In the genomic region with DNA sequence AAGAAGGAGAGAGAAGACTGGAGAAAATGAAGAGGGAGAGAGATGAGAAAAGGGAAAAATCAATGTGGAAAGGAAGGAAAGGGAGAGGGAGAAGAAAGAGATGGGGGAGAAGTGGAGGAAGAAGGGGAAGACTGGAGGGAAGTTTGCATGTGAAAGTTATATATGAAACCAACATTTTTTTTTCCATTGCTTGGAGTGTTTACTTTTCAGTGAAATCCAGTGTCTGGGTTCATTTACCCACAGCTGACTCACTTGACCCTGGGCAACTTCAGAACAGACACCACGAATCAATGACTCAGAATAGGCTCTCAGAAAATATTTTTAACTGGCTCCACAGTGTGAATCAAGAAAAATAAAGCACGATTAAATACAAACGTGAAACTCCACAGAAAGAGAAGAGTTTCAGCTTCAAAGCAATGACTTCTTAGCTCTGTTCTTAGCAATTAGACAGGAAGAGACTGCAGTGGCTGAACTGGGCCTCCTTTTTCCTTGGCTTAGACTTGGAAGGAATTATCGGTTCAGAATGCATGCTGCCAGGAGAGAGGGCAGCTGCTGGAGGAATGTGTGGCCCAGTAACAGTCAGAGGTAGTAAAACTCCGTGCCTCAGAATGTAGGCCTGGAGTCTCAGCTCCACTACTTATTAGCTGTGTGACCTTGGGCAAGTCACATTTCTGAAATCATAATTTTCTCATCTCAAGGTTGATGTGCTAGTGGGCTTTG, we compare ENCODE assay signal across 1 cellular context.
TF ChIP-seq lines count a peak whose summit lies in the region.

No MANE protein-coding gene starts in this region.

TF ChIP-seq in IMR-90, 13 proteins besides CTCF, POLR2A, EP300 and RAD21:
- TF ChIP-seq BHLHE40 (IDR thresholded peaks at IDR 0.05; ENCODE audit: low read depth, low read length) (peak; percentile 43), MAFK (IDR thresholded peaks at IDR 0.05; ENCODE audit: low read depth, low read length) (no peak), RFX5 (IDR thresholded peaks at IDR 0.05; ENCODE audit: low read depth, low read length) (no peak), SMC3 (IDR thresholded peaks at IDR 0.05; ENCODE audit: low read depth, low read length) (no peak), MXI1 (IDR thresholded peaks at IDR 0.05; ENCODE audit: borderline replicate concordance, low read depth, low read length) (no peak), NFE2L2 (IDR thresholded peaks at IDR 0.05; ENCODE audit: low read depth, low read length) (no peak; the same call in 1 of the 2 replicates), FOS (IDR thresholded peaks at IDR 0.05; ENCODE audit: low read depth, low read length) (peak; percentile 98), CHD1 (IDR thresholded peaks at IDR 0.05; ENCODE audit: low read depth, low read length) (no peak), CEBPB (IDR thresholded peaks at IDR 0.05; ENCODE audit: low read depth, low read length) (0 out of 2 replicates have a peak, but pooled peaks have one; percentile 3), RCOR1 (IDR thresholded peaks at IDR 0.05; ENCODE audit: insufficient replicate concordance, low read length) (no peak), MAZ (IDR thresholded peaks at IDR 0.05; ENCODE audit: borderline replicate concordance, low read depth, low read length) (no peak)
- TF ChIP-seq, protein P1, sequence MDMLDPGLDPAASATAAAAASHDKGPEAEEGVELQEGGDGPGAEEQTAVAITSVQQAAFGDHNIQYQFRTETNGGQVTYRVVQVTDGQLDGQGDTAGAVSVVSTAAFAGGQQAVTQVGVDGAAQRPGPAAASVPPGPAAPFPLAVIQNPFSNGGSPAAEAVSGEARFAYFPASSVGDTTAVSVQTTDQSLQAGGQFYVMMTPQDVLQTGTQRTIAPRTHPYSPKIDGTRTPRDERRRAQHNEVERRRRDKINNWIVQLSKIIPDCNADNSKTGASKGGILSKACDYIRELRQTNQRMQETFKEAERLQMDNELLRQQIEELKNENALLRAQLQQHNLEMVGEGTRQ (IDR thresholded peaks at IDR 0.05; ENCODE audit: low read depth, low read length): no peak
- TF ChIP-seq, protein P2, sequence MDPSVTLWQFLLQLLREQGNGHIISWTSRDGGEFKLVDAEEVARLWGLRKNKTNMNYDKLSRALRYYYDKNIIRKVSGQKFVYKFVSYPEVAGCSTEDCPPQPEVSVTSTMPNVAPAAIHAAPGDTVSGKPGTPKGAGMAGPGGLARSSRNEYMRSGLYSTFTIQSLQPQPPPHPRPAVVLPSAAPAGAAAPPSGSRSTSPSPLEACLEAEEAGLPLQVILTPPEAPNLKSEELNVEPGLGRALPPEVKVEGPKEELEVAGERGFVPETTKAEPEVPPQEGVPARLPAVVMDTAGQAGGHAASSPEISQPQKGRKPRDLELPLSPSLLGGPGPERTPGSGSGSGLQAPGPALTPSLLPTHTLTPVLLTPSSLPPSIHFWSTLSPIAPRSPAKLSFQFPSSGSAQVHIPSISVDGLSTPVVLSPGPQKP (IDR thresholded peaks at IDR 0.05; ENCODE audit: borderline replicate concordance, low read depth, low read length): no peak
TF ChIP-seq in IMR-90: peak in this region for 3.
